Comparison of ENCODE assay signal across 1 cellular context in the genomic region with DNA sequence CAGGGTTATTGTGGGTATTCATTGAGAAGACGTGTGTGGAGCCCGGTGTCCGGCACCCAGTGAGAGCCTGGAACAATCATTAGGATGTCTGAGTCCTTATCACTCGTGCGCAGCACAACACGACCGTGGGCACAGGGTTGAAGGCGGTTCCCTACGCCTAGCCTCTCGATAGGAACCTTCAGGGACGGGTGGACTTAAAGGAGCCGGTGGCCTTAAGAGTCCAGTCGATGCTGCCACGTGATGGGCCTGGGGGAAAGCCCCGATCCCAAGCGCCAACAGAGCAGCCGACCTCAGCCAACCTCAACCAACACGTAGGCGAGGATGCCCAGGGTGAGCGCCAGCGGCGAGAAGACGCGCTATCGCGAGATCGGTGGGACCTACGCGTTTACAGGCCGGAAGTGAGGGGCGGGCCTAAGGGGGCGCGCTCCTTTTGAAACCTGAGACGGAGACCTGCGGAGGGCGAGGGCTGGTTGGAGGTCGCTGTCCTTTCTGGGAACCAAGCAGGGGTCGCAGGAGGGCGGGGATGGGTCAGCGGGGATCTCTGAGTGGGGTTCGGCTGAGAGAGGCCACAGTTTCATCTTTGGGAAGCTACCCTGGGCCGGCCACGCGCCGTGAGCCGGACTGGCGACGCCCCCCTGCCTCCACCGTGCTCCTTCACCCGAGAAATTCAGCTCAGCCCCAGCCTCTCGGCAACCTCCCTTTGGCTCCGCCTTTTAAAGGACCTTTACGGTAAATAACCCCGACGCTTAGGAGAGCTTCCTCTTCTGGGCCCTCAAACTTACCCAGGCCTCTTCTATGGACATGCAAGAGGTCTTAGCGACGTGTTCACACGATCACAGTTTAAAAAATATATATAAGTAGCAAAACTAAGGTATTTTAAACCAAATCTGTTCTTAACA.
A peak's percentile ranks its signal among the peaks of the same experiment; 100 is the strongest.
TF ChIP-seq lines count a peak whose summit lies in the region.

No MANE protein-coding gene starts in this region.

TF ChIP-seq in HepG2, 621 proteins besides CTCF, POLR2A, EP300 and RAD21 (continued from another document and continues in another):
- peak; percentile 40; the same call in 1 of the 2 replicates for TF ChIP-seq NAIF1 (CRISPR knock-in tag; IDR thresholded peaks at IDR 0.05; ENCODE audit: borderline replicate concordance)
- TF ChIP-seq SNRNP70 (IDR thresholded peaks at IDR 0.05; ENCODE audit: low read depth, low read length): no peak
- TF ChIP-seq NFYC (CRISPR knock-in tag; IDR thresholded peaks at IDR 0.05): peak; percentile 51; the same call in 1 of the 2 replicates
- TF ChIP-seq LBX2 (CRISPR knock-in tag; IDR thresholded peaks at IDR 0.05; ENCODE audit: borderline replicate concordance): peak; percentile 30; the same call in 1 of the 2 replicates
- peak; percentile 85 for TF ChIP-seq ZNF564 (CRISPR knock-in tag; IDR thresholded peaks at IDR 0.05)
- TF ChIP-seq ZNF616 (CRISPR knock-in tag; IDR thresholded peaks at IDR 0.05; ENCODE audit: low read depth): peak; percentile 68
- no peak for TF ChIP-seq ATM (IDR thresholded peaks at IDR 0.05; ENCODE audit: borderline replicate concordance)
- no peak for TF ChIP-seq HES4 (CRISPR knock-in tag; IDR thresholded peaks at IDR 0.05; ENCODE audit: borderline replicate concordance)
- TF ChIP-seq ZNF737 (CRISPR knock-in tag; IDR thresholded peaks at IDR 0.05; ENCODE audit: borderline replicate concordance): peak; percentile 93; the same call in 1 of the 2 replicates
- TF ChIP-seq ZNF674 (CRISPR knock-in tag; IDR thresholded peaks at IDR 0.05; ENCODE audit: low read depth): no peak
- TF ChIP-seq, protein P1, sequence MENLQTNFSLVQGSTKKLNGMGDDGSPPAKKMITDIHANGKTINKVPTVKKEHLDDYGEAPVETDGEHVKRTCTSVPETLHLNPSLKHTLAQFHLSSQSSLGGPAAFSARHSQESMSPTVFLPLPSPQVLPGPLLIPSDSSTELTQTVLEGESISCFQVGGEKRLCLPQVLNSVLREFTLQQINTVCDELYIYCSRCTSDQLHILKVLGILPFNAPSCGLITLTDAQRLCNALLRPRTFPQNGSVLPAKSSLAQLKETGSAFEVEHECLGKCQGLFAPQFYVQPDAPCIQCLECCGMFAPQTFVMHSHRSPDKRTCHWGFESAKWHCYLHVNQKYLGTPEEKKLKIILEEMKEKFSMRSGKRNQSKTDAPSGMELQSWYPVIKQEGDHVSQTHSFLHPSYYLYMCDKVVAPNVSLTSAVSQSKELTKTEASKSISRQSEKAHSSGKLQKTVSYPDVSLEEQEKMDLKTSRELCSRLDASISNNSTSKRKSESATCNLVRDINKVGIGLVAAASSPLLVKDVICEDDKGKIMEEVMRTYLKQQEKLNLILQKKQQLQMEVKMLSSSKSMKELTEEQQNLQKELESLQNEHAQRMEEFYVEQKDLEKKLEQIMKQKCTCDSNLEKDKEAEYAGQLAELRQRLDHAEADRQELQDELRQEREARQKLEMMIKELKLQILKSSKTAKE (CRISPR knock-in tag; IDR thresholded peaks at IDR 0.05; ENCODE audit: borderline replicate concordance): no peak
- TF ChIP-seq HNF1B (CRISPR knock-in tag; IDR thresholded peaks at IDR 0.05): peak; percentile 70; the same call in 1 of the 2 replicates
- TF ChIP-seq EED (CRISPR knock-in tag; IDR thresholded peaks at IDR 0.05): peak; percentile 95; the same call in 1 of the 2 replicates
- TF ChIP-seq, protein P2, sequence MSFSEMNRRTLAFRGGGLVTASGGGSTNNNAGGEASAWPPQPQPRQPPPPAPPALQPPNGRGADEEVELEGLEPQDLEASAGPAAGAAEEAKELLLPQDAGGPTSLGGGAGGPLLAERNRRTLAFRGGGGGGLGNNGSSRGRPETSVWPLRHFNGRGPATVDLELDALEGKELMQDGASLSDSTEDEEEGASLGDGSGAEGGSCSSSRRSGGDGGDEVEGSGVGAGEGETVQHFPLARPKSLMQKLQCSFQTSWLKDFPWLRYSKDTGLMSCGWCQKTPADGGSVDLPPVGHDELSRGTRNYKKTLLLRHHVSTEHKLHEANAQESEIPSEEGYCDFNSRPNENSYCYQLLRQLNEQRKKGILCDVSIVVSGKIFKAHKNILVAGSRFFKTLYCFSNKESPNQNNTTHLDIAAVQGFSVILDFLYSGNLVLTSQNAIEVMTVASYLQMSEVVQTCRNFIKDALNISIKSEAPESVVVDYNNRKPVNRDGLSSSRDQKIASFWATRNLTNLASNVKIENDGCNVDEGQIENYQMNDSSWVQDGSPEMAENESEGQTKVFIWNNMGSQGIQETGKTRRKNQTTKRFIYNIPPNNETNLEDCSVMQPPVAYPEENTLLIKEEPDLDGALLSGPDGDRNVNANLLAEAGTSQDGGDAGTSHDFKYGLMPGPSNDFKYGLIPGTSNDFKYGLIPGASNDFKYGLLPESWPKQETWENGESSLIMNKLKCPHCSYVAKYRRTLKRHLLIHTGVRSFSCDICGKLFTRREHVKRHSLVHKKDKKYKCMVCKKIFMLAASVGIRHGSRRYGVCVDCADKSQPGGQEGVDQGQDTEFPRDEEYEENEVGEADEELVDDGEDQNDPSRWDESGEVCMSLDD (CRISPR knock-in tag; IDR thresholded peaks at IDR 0.05; ENCODE audit: borderline replicate concordance): no peak; the same call in 1 of the 2 replicates
- no peak; the same call in 1 of the 2 replicates for TF ChIP-seq ZSCAN29 (CRISPR knock-in tag; conservative IDR thresholded peaks at IDR 0.05)
- peak; percentile 39 for TF ChIP-seq DBP (CRISPR knock-in tag; IDR thresholded peaks at IDR 0.05; ENCODE audit: not compliant biosample characterization)
- TF ChIP-seq ZNF772 (CRISPR knock-in tag; IDR thresholded peaks at IDR 0.05): peak; percentile 94
- TF ChIP-seq KLF12 (CRISPR knock-in tag; IDR thresholded peaks at IDR 0.05; ENCODE audit: borderline replicate concordance): peak; percentile 71
- no peak for TF ChIP-seq NCOA5 (CRISPR knock-in tag; IDR thresholded peaks at IDR 0.05)
- TF ChIP-seq, protein P3, sequence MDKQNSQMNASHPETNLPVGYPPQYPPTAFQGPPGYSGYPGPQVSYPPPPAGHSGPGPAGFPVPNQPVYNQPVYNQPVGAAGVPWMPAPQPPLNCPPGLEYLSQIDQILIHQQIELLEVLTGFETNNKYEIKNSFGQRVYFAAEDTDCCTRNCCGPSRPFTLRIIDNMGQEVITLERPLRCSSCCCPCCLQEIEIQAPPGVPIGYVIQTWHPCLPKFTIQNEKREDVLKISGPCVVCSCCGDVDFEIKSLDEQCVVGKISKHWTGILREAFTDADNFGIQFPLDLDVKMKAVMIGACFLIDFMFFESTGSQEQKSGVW (CRISPR knock-in tag; IDR thresholded peaks at IDR 0.05; ENCODE audit: borderline replicate concordance): peak; percentile 94; the same call in 1 of the 2 replicates
- peak; percentile 62; the same call in 1 of the 2 replicates for TF ChIP-seq ZNF569 (CRISPR knock-in tag; IDR thresholded peaks at IDR 0.05; ENCODE audit: borderline replicate concordance)
- TF ChIP-seq ZNF451 (CRISPR knock-in tag; IDR thresholded peaks at IDR 0.05): peak; percentile 58; the same call in 1 of the 2 replicates
- no peak for TF ChIP-seq PLRG1 (conservative IDR thresholded peaks at IDR 0.05)
- peak; percentile 74 for TF ChIP-seq KMT2B (CRISPR knock-in tag; IDR thresholded peaks at IDR 0.05)
- TF ChIP-seq SRSF9 (IDR thresholded peaks at IDR 0.05; ENCODE audit: borderline replicate concordance, insufficient read depth, low read depth, low read length, poor library complexity, severe bottlenecking): no peak
- TF ChIP-seq, protein P4, sequence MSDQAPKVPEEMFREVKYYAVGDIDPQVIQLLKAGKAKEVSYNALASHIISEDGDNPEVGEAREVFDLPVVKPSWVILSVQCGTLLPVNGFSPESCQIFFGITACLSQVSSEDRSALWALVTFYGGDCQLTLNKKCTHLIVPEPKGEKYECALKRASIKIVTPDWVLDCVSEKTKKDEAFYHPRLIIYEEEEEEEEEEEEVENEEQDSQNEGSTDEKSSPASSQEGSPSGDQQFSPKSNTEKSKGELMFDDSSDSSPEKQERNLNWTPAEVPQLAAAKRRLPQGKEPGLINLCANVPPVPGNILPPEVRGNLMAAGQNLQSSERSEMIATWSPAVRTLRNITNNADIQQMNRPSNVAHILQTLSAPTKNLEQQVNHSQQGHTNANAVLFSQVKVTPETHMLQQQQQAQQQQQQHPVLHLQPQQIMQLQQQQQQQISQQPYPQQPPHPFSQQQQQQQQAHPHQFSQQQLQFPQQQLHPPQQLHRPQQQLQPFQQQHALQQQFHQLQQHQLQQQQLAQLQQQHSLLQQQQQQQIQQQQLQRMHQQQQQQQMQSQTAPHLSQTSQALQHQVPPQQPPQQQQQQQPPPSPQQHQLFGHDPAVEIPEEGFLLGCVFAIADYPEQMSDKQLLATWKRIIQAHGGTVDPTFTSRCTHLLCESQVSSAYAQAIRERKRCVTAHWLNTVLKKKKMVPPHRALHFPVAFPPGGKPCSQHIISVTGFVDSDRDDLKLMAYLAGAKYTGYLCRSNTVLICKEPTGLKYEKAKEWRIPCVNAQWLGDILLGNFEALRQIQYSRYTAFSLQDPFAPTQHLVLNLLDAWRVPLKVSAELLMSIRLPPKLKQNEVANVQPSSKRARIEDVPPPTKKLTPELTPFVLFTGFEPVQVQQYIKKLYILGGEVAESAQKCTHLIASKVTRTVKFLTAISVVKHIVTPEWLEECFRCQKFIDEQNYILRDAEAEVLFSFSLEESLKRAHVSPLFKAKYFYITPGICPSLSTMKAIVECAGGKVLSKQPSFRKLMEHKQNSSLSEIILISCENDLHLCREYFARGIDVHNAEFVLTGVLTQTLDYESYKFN (CRISPR knock-in tag; conservative IDR thresholded peaks at IDR 0.05): peak; percentile 66
- peak; percentile 89; the same call in 1 of the 2 replicates for TF ChIP-seq MEIS1 (CRISPR knock-in tag; IDR thresholded peaks at IDR 0.05; ENCODE audit: borderline replicate concordance)
- peak; percentile 97 for TF ChIP-seq ZNF776 (CRISPR knock-in tag; IDR thresholded peaks at IDR 0.05)
- TF ChIP-seq ZNF605 (CRISPR knock-in tag; IDR thresholded peaks at IDR 0.05): peak; percentile 92
- TF ChIP-seq DPF2 (CRISPR knock-in tag; IDR thresholded peaks at IDR 0.05; ENCODE audit: borderline replicate concordance, low read depth): no peak
- peak; percentile 88 for TF ChIP-seq TAF15 (IDR thresholded peaks at IDR 0.05; ENCODE audit: low read depth, low read length, poor library complexity, severe bottlenecking)
- TF ChIP-seq, protein P5, sequence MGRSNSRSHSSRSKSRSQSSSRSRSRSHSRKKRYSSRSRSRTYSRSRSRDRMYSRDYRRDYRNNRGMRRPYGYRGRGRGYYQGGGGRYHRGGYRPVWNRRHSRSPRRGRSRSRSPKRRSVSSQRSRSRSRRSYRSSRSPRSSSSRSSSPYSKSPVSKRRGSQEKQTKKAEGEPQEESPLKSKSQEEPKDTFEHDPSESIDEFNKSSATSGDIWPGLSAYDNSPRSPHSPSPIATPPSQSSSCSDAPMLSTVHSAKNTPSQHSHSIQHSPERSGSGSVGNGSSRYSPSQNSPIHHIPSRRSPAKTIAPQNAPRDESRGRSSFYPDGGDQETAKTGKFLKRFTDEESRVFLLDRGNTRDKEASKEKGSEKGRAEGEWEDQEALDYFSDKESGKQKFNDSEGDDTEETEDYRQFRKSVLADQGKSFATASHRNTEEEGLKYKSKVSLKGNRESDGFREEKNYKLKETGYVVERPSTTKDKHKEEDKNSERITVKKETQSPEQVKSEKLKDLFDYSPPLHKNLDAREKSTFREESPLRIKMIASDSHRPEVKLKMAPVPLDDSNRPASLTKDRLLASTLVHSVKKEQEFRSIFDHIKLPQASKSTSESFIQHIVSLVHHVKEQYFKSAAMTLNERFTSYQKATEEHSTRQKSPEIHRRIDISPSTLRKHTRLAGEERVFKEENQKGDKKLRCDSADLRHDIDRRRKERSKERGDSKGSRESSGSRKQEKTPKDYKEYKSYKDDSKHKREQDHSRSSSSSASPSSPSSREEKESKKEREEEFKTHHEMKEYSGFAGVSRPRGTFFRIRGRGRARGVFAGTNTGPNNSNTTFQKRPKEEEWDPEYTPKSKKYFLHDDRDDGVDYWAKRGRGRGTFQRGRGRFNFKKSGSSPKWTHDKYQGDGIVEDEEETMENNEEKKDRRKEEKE (IDR thresholded peaks at IDR 0.05): no peak
- peak; percentile 58 for TF ChIP-seq NKX3-1 (CRISPR knock-in tag; IDR thresholded peaks at IDR 0.05)
- TF ChIP-seq, protein P6, sequence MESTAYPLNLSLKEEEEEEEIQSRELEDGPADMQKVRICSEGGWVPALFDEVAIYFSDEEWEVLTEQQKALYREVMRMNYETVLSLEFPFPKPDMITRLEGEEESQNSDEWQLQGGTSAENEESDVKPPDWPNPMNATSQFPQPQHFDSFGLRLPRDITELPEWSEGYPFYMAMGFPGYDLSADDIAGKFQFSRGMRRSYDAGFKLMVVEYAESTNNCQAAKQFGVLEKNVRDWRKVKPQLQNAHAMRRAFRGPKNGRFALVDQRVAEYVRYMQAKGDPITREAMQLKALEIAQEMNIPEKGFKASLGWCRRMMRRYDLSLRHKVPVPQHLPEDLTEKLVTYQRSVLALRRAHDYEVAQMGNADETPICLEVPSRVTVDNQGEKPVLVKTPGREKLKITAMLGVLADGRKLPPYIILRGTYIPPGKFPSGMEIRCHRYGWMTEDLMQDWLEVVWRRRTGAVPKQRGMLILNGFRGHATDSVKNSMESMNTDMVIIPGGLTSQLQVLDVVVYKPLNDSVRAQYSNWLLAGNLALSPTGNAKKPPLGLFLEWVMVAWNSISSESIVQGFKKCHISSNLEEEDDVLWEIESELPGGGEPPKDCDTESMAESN (CRISPR knock-in tag; conservative IDR thresholded peaks at IDR 0.05): peak; percentile 99
- TF ChIP-seq RBAK (CRISPR knock-in tag; IDR thresholded peaks at IDR 0.05): no peak; the same call in 1 of the 2 replicates
